In genomic region chr14:61586539-61587396, GRCh38 we compare ENCODE assay signal across 9 cellular contexts.
DNase-seq lines count a peak whose midpoint lies in the region; ATAC-seq and TF ChIP-seq lines count a peak whose summit lies in the region.
"Had no signal": no experiment of that assay in that cellular context is flagged by ENCODE, and none has a peak within 500 bp of the region (broad histone marks: within the 10 kb centered on the region; RNA-seq: fewer than 3 reads in every experiment).

No MANE protein-coding gene starts in this region.

- H3K27ac Mint-ChIP-seq in endodermal cell = no peak overlapping the region
- no peak overlapping the region for H3K27ac Mint-ChIP-seq in stimulated activated memory B cell treated with anti-CD40 and anti-IgM and Interleukin-4, amounts not matched to agents 10 μg/mL and 1 μg/mL and 100 μg/mL, for 72 hours

- H3K36me3 ChIP-seq in RWPE2 (ENCODE audit: low read depth) (no peaks in the 10 kb centered on the region), endodermal cell (ENCODE audit: control insufficient read depth, insufficient read depth, low read length) (no peaks in the 10 kb centered on the region), mucosa of descending colon (ENCODE audit: low read depth) (no peaks in the 10 kb centered on the region), upper lobe of left lung (no peaks in the 10 kb centered on the region)

- H3K27me3 ChIP-seq in RWPE2 (ENCODE audit: insufficient read depth, poor library complexity, severe bottlenecking) = no peaks in the 10 kb centered on the region
- no peaks in the 10 kb centered on the region for H3K27me3 ChIP-seq in endodermal cell (ENCODE audit: control insufficient read depth, insufficient read depth, low read length, poor library complexity, severe bottlenecking)
- H3K27me3 ChIP-seq in upper lobe of left lung = no peaks in the 10 kb centered on the region

- H3K4me1 ChIP-seq in RWPE2 (ENCODE audit: insufficient read depth, poor library complexity, severe bottlenecking) = peaks cover 41% of the 10 kb centered on the region
- peaks cover 15% of the 10 kb centered on the region for H3K4me1 ChIP-seq in endodermal cell (ENCODE audit: control insufficient read depth, insufficient read depth, low read length)
- no peaks in the 10 kb centered on the region for H3K4me1 ChIP-seq in mucosa of descending colon (ENCODE audit: low read depth)
- peaks cover 13 to 16% (median 15%) of the 10 kb centered on the region in 4 donors for H3K4me1 ChIP-seq in upper lobe of left lung

- peaks cover 42% of the 10 kb centered on the region for H3K4me1 Mint-ChIP-seq in endodermal cell
- H3K4me1 Mint-ChIP-seq in stimulated activated memory B cell treated with anti-CD40 and anti-IgM and Interleukin-4, amounts not matched to agents 10 μg/mL and 1 μg/mL and 100 μg/mL, for 72 hours = peaks cover 17% of the 10 kb centered on the region

- H3K9me3 Mint-ChIP-seq in endodermal cell = no peaks in the 10 kb centered on the region
- no peaks in the 10 kb centered on the region for H3K9me3 Mint-ChIP-seq in stimulated activated memory B cell treated with anti-CD40 and anti-IgM and Interleukin-4, amounts not matched to agents 10 μg/mL and 1 μg/mL and 100 μg/mL, for 72 hours

- H3K4me3 ChIP-seq in RWPE2 (ENCODE audit: severe bottlenecking) = no peak overlapping the region
- no peak overlapping the region for H3K4me3 ChIP-seq in endodermal cell (ENCODE audit: low read length)
- no peak overlapping the region for H3K4me3 ChIP-seq in mucosa of descending colon
- H3K4me3 ChIP-seq in upper lobe of left lung = no peak overlapping the region

- intact Hi-C loops in mucosa of descending colon (cut with DNase I, micrococcal nuclease) = no loop called here

- ATAC-seq in RWPE2 (ENCODE audit: low read depth) (peak; percentile 75), mucosa of descending colon (peak; percentile 8), upper lobe of left lung (ENCODE audit: low FRiP score in 2 of 2) (peak in 1 of 2 donors; percentile 50)
- ATAC-seq in stimulated activated memory B cell treated with anti-CD40 and anti-IgM and Interleukin-4, amounts not matched to agents 10 μg/mL and 1 μg/mL and 100 μg/mL, for 72 hours = no peak

- WGBS in endodermal cell (ENCODE audit: insufficient coverage in 1 of 2, insufficient read length in 1 of 2), 2 experiments = 94 to 100% methylated on average over 4 to 6 of the region's 7 CpGs
- 81 to 89% methylated on average over 7 of the region's 7 CpGs for WGBS in upper lobe of left lung, 2 donors

- H3K27me3 Mint-ChIP-seq in endodermal cell (ENCODE audit: insufficient read depth) = no peaks in the 10 kb centered on the region
- no peaks in the 10 kb centered on the region for H3K27me3 Mint-ChIP-seq in stimulated activated memory B cell treated with anti-CD40 and anti-IgM and Interleukin-4, amounts not matched to agents 10 μg/mL and 1 μg/mL and 100 μg/mL, for 72 hours

- no peak for TF ChIP-seq POLR2A in upper lobe of left lung (IDR thresholded peaks at IDR 0.05)

- H3K4me3 Mint-ChIP-seq in endodermal cell = no peak overlapping the region
- H3K4me3 Mint-ChIP-seq in stimulated activated memory B cell treated with anti-CD40 and anti-IgM and Interleukin-4, amounts not matched to agents 10 μg/mL and 1 μg/mL and 100 μg/mL, for 72 hours = no peak overlapping the region

- DNase-seq in RWPE2 (ENCODE audit: low spot score) (no peak), endodermal cell (peak; percentile 17), mucosa of descending colon (no peak), upper lobe of left lung (no peak), COLO829 (ENCODE audit: low spot score) (no peak), NCI-H2029 (lab: John Stamatoyannopoulos, UW) (no peak)
- DNase-seq: NCI-H1930; stimulated activated CD4-positive, alpha-beta T cell treated with anti-CD3 and anti-CD28 coated beads, Interleukin-2, amount 100 ng/mL, for 24 hours had no signal

- H3K9me3 ChIP-seq in RWPE2 (ENCODE audit: severe bottlenecking) (no peaks in the 10 kb centered on the region), endodermal cell (ENCODE audit: control insufficient read depth, low read length) (no peaks in the 10 kb centered on the region), mucosa of descending colon (no peaks in the 10 kb centered on the region), upper lobe of left lung (no peaks in the 10 kb centered on the region)

- no peak overlapping the region for H3K9ac ChIP-seq in endodermal cell (ENCODE audit: extremely low read depth, low read length, poor library complexity, severe bottlenecking)

- no peaks in the 10 kb centered on the region for H3K36me3 Mint-ChIP-seq in endodermal cell (ENCODE audit: low read depth)
- no peaks in the 10 kb centered on the region for H3K36me3 Mint-ChIP-seq in stimulated activated memory B cell treated with anti-CD40 and anti-IgM and Interleukin-4, amounts not matched to agents 10 μg/mL and 1 μg/mL and 100 μg/mL, for 72 hours

- H3K27ac ChIP-seq in RWPE2 (ENCODE audit: poor library complexity, severe bottlenecking) = peak overlapping the region; percentile 99
- H3K27ac ChIP-seq in endodermal cell (ENCODE audit: low read depth, low read length) = no peak overlapping the region
- peak overlapping the region in 3 of 4 donors; percentile 30 to 73 (median 48) for H3K27ac ChIP-seq in upper lobe of left lung

- no peak for TF ChIP-seq EP300 in upper lobe of left lung (IDR thresholded peaks at IDR 0.05)

- TF ChIP-seq CTCF in RWPE2 (IDR thresholded peaks at IDR 0.05; ENCODE audit: poor library complexity, severe bottlenecking) (no peak), endodermal cell (conservative IDR thresholded peaks at IDR 0.05) (no peak), mucosa of descending colon (IDR thresholded peaks at IDR 0.05) (no peak), upper lobe of left lung (IDR thresholded peaks at IDR 0.05) (no peak)
